ENCODE assay signal across 23 cellular contexts in genomic region chr12:18564306-18564705, GRCh38.
"Had no signal": no experiment of that assay in that cellular context is flagged by ENCODE, and none has a peak within 500 bp of the region (broad histone marks: within the 10 kb centered on the region; RNA-seq: fewer than 3 reads in every experiment).

No MANE protein-coding gene starts in this region.

- H3K4me3 ChIP-seq: coronary artery, dorsolateral prefrontal cortex, esophagus muscularis mucosa, gastrocnemius medialis, heart right ventricle, left lung, lower lobe of right lung, mucosa of descending colon had no signal

- H3K4me1 Mint-ChIP-seq: naive B cell had no signal

- H3K9me3 ChIP-seq: esophagus muscularis mucosa, gastrocnemius medialis, heart right ventricle, left lung, lower lobe of right lung, mucosa of descending colon had no signal

- H3K36me3 ChIP-seq: esophagus muscularis mucosa, gastrocnemius medialis, heart right ventricle, left lung, lower lobe of right lung had no signal

- ATAC-seq: gastrocnemius medialis, heart right ventricle, left cardiac atrium, left lung, left ventricle myocardium superior, lower lobe of right lung, mucosa of descending colon had no signal

- H3K27me3 ChIP-seq: dorsolateral prefrontal cortex, esophagus muscularis mucosa, gastrocnemius medialis, heart right ventricle, left lung had no signal

- H3K4me1 ChIP-seq: gastrocnemius medialis, heart right ventricle, left lung, lower lobe of right lung had no signal

- DNase-seq: dermis blood vessel endothelial cell; dorsolateral prefrontal cortex; effector CD4-positive, alpha-beta T cell; effector memory CD4-positive, alpha-beta T cell; foreskin fibroblast; foreskin melanocyte; gastrocnemius medialis; glutamatergic neuron; head of caudate nucleus; heart right ventricle; hippocampal formation; left cardiac atrium; left lung; left ventricle myocardium superior; lower lobe of right lung; mesenchymal stem cell; mucosa of descending colon; naive B cell had no signal

- H3K27me3 Mint-ChIP-seq: naive B cell had no signal

- H3K36me3 Mint-ChIP-seq: mesothelial cell of epicardium, naive B cell had no signal

- H3K27ac ChIP-seq: coronary artery, dorsolateral prefrontal cortex, esophagus muscularis mucosa, gastrocnemius medialis, heart right ventricle, left lung, lower lobe of right lung had no signal

- FAIRE-seq: endothelial cell of umbilical vein, keratinocyte had no signal

- H3K4me3 Mint-ChIP-seq: mesothelial cell of epicardium, naive B cell had no signal

- H3K27ac Mint-ChIP-seq: mesothelial cell of epicardium, naive B cell had no signal
